1 cellular context compared by ENCODE assay signal in the genomic region with DNA sequence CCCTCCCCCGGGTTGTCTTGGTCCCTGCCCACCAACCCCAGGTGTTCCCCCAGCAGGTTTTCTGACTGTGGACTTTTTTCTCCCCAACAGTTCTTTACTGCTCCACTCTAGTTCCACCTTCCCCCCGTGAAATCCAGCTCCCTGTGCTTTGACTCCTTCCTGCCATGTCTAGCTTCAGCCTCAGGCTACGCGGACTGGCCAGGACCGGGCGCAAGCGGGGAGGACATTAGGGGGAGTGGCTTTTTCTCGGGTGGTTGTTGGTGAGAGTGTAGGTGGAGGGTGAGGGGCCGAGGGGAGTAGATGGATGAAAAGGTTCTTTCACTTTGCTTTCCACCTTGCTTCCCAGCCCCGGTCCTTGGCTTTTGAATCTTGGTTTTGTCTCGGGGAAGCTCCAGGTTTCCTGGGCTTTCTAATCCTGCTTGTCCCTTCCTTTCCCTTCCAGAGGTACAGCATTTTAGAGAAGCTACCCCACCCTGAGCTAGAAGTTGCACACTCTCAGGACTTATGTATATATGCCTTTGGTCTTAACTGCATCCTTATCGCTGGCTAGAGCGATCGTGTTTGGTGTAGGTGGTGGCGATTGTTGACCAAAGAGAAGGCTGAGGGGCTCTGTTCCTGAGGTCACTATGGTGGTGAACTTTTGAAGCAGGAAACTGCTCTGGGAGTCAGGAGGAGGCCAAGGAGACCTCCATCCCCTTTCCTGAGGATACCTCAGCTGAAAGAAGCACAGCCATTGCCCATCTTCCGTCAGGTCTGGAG.
TF ChIP-seq lines count a peak whose summit lies in the region.

No MANE protein-coding gene starts in this region.

TF ChIP-seq in IMR-90, 13 proteins besides CTCF, POLR2A, EP300 and RAD21:
- no peak for TF ChIP-seq BHLHE40 (IDR thresholded peaks at IDR 0.05; ENCODE audit: low read depth, low read length)
- no peak for TF ChIP-seq CHD1 (IDR thresholded peaks at IDR 0.05; ENCODE audit: low read depth, low read length)
- no peak for TF ChIP-seq CEBPB (IDR thresholded peaks at IDR 0.05; ENCODE audit: low read depth, low read length)
- no peak for TF ChIP-seq SMC3 (IDR thresholded peaks at IDR 0.05; ENCODE audit: low read depth, low read length)
- TF ChIP-seq FOS (IDR thresholded peaks at IDR 0.05; ENCODE audit: low read depth, low read length): no peak
- TF ChIP-seq MAZ (IDR thresholded peaks at IDR 0.05; ENCODE audit: borderline replicate concordance, low read depth, low read length): no peak
- TF ChIP-seq, protein P1, sequence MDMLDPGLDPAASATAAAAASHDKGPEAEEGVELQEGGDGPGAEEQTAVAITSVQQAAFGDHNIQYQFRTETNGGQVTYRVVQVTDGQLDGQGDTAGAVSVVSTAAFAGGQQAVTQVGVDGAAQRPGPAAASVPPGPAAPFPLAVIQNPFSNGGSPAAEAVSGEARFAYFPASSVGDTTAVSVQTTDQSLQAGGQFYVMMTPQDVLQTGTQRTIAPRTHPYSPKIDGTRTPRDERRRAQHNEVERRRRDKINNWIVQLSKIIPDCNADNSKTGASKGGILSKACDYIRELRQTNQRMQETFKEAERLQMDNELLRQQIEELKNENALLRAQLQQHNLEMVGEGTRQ (IDR thresholded peaks at IDR 0.05; ENCODE audit: low read depth, low read length): no peak
- no peak for TF ChIP-seq MXI1 (IDR thresholded peaks at IDR 0.05; ENCODE audit: borderline replicate concordance, low read depth, low read length)
- no peak for TF ChIP-seq RFX5 (IDR thresholded peaks at IDR 0.05; ENCODE audit: low read depth, low read length)
- TF ChIP-seq MAFK (IDR thresholded peaks at IDR 0.05; ENCODE audit: low read depth, low read length): no peak
- no peak for TF ChIP-seq NFE2L2 (IDR thresholded peaks at IDR 0.05; ENCODE audit: low read depth, low read length)
- TF ChIP-seq RCOR1 (IDR thresholded peaks at IDR 0.05; ENCODE audit: insufficient replicate concordance, low read length): no peak
- TF ChIP-seq, protein P2, sequence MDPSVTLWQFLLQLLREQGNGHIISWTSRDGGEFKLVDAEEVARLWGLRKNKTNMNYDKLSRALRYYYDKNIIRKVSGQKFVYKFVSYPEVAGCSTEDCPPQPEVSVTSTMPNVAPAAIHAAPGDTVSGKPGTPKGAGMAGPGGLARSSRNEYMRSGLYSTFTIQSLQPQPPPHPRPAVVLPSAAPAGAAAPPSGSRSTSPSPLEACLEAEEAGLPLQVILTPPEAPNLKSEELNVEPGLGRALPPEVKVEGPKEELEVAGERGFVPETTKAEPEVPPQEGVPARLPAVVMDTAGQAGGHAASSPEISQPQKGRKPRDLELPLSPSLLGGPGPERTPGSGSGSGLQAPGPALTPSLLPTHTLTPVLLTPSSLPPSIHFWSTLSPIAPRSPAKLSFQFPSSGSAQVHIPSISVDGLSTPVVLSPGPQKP (IDR thresholded peaks at IDR 0.05; ENCODE audit: borderline replicate concordance, low read depth, low read length): no peak
TF ChIP-seq in IMR-90: peak in this region for 0.
